Comparison of ENCODE assay signal across 17 cellular contexts in the genomic region with DNA sequence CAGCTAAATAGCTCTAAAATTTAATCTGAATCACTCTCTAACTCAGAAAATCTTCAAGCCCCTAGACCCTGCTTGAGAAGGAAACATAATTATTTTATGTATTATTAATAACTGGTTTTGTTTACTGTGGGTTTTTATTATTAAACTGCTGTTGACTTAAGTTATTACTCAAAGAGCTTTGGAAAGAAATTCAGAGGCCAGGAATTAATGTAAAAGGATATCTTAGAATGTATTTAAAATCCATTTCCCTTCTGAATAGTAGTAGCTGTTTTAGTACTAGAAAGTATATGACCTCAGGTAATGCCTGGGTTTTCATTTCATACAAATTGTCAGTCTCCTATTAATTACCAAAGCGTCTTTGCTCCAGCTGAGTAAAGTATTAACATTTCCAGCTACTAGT.
DNase-seq lines count a peak whose midpoint lies in the region; ATAC-seq and TF ChIP-seq lines count a peak whose summit lies in the region.
"Had no signal": no experiment of that assay in that cellular context is flagged by ENCODE, and none has a peak within 500 bp of the region (broad histone marks: within the 10 kb centered on the region; RNA-seq: fewer than 3 reads in every experiment).

No MANE protein-coding gene starts in this region.

- WGBS in heart right ventricle, 2 donors = 69 to 74% methylated on average over 1 of the region's 1 CpG
- 21% methylated on average over 1 of the region's 1 CpG for WGBS in prostate gland
- 77% methylated on average over 1 of the region's 1 CpG for WGBS in hepatocyte (ENCODE audit: low lambda C conversion rate, missing lambda C conversion rate)

- no peaks in the 10 kb centered on the region for H3K9me3 Mint-ChIP-seq in activated CD4-positive, alpha-beta memory T cell treated with anti-CD3 and anti-CD28 coated beads for 36 hours

- intact Hi-C loops in heart right ventricle (cut with DNase I) (loop anchor here in 5 of 10 donors (5.0 to 10.0 kb wide), 4 partner anchors 261 to 469 kb away; partner anchors contain the start of genes BHLHE40 (in 2 of the 5) and EDEM1 (in 1 of the 5)), left ventricle myocardium superior (cut with micrococcal nuclease) (loop anchor here (5.0 kb wide), 1 partner anchor 261 kb away; the partner anchor contains the start of gene BHLHE40), prostate gland (cut with DNase I) (no loop called here), uterus (cut with DNase I; ENCODE audit: low total_unique reads) (loop anchor here (10.0 kb wide), 2 partner anchors 309 to 339 kb away; no protein-coding TSS in a partner anchor)
- intact Hi-C loops in activated CD4-positive, alpha-beta memory T cell treated with anti-CD3 and anti-CD28 coated beads for 36 hours (cut with micrococcal nuclease) = no loop called here

- H3K4me3 Mint-ChIP-seq in activated CD4-positive, alpha-beta memory T cell treated with anti-CD3 and anti-CD28 coated beads for 36 hours = no peak overlapping the region

- H4K20me1 ChIP-seq in hepatocyte (ENCODE audit: insufficient read depth, poor library complexity, severe bottlenecking) = no peaks in the 10 kb centered on the region
- H4K20me1 ChIP-seq: BLaER1 had no signal

- no peak overlapping the region for H2AFZ ChIP-seq in hepatocyte

- TF ChIP-seq POLR2A in prostate gland (IDR thresholded peaks at IDR 0.05) (no peak), uterus (IDR thresholded peaks at IDR 0.05) (no peak)

- CTCF ChIA-PET in activated CD4-positive, alpha-beta memory T cell treated with anti-CD3 and anti-CD28 coated beads for 36 hours (lab: Charles Lee) = interaction anchor here (0.8 to 10.0 kb wide), 6 partner anchors 9 to 338 kb away, joined by 3 to 267 read pairs (median 4); partner anchors contain the start of gene BHLHE40

- no peak for DNase-seq in heart right ventricle
- no peak for DNase-seq in left ventricle myocardium superior
- no peak for DNase-seq in coronary artery (ENCODE audit: low spot score)
- no peak for DNase-seq in prostate gland (ENCODE audit: low spot score)
- DNase-seq in uterus = no peak
- no peak for DNase-seq in SW 1271 (lab: John Stamatoyannopoulos, UW)
- DNase-seq in activated CD4-positive, alpha-beta memory T cell treated with anti-CD3 and anti-CD28 coated beads for 36 hours = no peak
- no peak for DNase-seq in hepatocyte (ENCODE audit: low spot score)
- DNase-seq: NCI-H1417 treated with DMSO at 0.1 percent for 48 hours, NCI-H187 treated with DMSO at 0.1 percent for 48 hours, NCI-H226, NCI-H524 treated with DMSO at 0.1 percent for 48 hours, RPMI8226, SIG-M5 had no signal

- H3K27ac ChIP-seq in heart right ventricle = peak overlapping the region in 6 of 10 donors; percentile 51 to 79 (median 62)
- H3K27ac ChIP-seq in coronary artery = peak overlapping the region; percentile 68 to 77
- H3K27ac ChIP-seq in prostate gland = peak overlapping the region; percentile 23 to 28
- peak overlapping the region; percentile 69 to 70 for H3K27ac ChIP-seq in uterus
- no peak overlapping the region for H3K27ac ChIP-seq in hepatocyte
- H3K27ac ChIP-seq: BLaER1, KMS-11 had no signal

- no peak overlapping the region for H3K4me2 ChIP-seq in hepatocyte
- H3K4me2 ChIP-seq: A549, BLaER1, KMS-11 had no signal

- no peak overlapping the region for H3K27ac Mint-ChIP-seq in activated CD4-positive, alpha-beta memory T cell treated with anti-CD3 and anti-CD28 coated beads for 36 hours

- no peaks in the 10 kb centered on the region for H3K27me3 Mint-ChIP-seq in activated CD4-positive, alpha-beta memory T cell treated with anti-CD3 and anti-CD28 coated beads for 36 hours

- H3K36me3 ChIP-seq in heart right ventricle (peaks cover 0 to 47% (median 0%) of the 10 kb centered on the region in 9 donors), prostate gland (no peaks in the 10 kb centered on the region), uterus (no peaks in the 10 kb centered on the region), hepatocyte (replicated peaks; ENCODE audit: insufficient read depth, low read depth) (no peaks in the 10 kb centered on the region)

- TF ChIP-seq CTCF in heart right ventricle (IDR thresholded peaks at IDR 0.05) (no peak), coronary artery (IDR thresholded peaks at IDR 0.05) (no peak), prostate gland (IDR thresholded peaks at IDR 0.05) (no peak), uterus (IDR thresholded peaks at IDR 0.05) (no peak), hepatocyte (IDR thresholded peaks at IDR 0.05; ENCODE audit: poor library complexity) (no peak)

- H3K79me2 ChIP-seq in hepatocyte = no peaks in the 10 kb centered on the region

- H3K36me3 Mint-ChIP-seq in activated CD4-positive, alpha-beta memory T cell treated with anti-CD3 and anti-CD28 coated beads for 36 hours = peaks cover 12% of the 10 kb centered on the region

- H3K4me3 ChIP-seq in heart right ventricle = no peak overlapping the region
- H3K4me3 ChIP-seq in coronary artery = no peak overlapping the region
- H3K4me3 ChIP-seq in prostate gland = no peak overlapping the region
- no peak overlapping the region for H3K4me3 ChIP-seq in uterus
- H3K4me3 ChIP-seq in hepatocyte = no peak overlapping the region
- H3K4me3 ChIP-seq: A549, BLaER1 had no signal

- H3K9me2 ChIP-seq in hepatocyte (replicated peaks; ENCODE audit: insufficient read depth) = no peaks in the 10 kb centered on the region

- H3K27me3 ChIP-seq in heart right ventricle = no peaks in the 10 kb centered on the region
- no peaks in the 10 kb centered on the region for H3K27me3 ChIP-seq in prostate gland (replicated peaks; ENCODE audit: insufficient read depth)
- H3K27me3 ChIP-seq in uterus = no peaks in the 10 kb centered on the region
- no peaks in the 10 kb centered on the region for H3K27me3 ChIP-seq in hepatocyte
- H3K27me3 ChIP-seq: BLaER1 had no signal

- H3K4me1 ChIP-seq in heart right ventricle (peaks cover 12 to 51% (median 35%) of the 10 kb centered on the region in 9 donors), prostate gland (replicated peaks) (peaks cover 8% of the 10 kb centered on the region), uterus (peaks cover 0 to 20% of the 10 kb centered on the region in 2 donors), hepatocyte (ENCODE audit: insufficient read depth) (peaks cover 41% of the 10 kb centered on the region)

- H3K4me1 Mint-ChIP-seq in activated CD4-positive, alpha-beta memory T cell treated with anti-CD3 and anti-CD28 coated beads for 36 hours (ENCODE audit: low read depth) = peaks cover 7% of the 10 kb centered on the region

- no peaks in the 10 kb centered on the region for H3K9me3 ChIP-seq in heart right ventricle
- H3K9me3 ChIP-seq in prostate gland = no peaks in the 10 kb centered on the region
- no peaks in the 10 kb centered on the region for H3K9me3 ChIP-seq in uterus
- H3K9me3 ChIP-seq in hepatocyte (ENCODE audit: low read depth) = no peaks in the 10 kb centered on the region
- H3K9me3 ChIP-seq: A549, BLaER1 had no signal

- POLR2A ChIA-PET in activated CD4-positive, alpha-beta memory T cell treated with anti-CD3 and anti-CD28 coated beads for 36 hours (lab: Charles Lee) = interaction anchor here (0.6 kb wide), 1 partner anchor 135 kb away, joined by 3 read pairs; no protein-coding TSS in a partner anchor

- ATAC-seq in heart right ventricle (no peak), left ventricle myocardium superior (no peak)
- ATAC-seq: A549 had no signal

Comparison
In these comparisons a context has a peak if more than half of its experiments do, and no peak if none do; other contexts are left out.
1. intact Hi-C loops: an anchor here in left ventricle myocardium superior (5.0 kb wide) and uterus (10.0 kb wide); none called in prostate gland and activated CD4-positive, alpha-beta memory T cell treated with anti-CD3 and anti-CD28 coated beads for 36 hours.